Comparison of ENCODE assay signal across 13 cellular contexts in the genomic region with DNA sequence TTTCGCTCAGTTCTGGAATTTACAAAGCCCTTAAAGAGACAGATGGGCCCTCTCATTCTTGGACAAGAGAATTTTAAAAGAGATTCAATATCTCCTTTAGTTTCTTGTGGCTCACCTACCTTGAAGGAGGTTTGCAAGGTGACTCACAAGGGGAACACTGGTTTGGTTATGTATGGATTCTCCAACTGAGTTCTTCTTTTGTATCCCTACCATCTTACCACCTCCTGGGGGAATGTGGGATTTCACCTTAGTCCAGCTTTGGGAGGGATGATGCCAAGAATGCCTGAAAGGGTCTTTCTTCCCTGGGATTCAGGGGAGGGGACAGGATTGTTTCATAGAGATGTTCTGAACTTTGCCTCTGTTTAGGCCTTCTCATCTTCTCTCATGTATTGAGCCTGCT. TPM values are rescaled to one million over a fixed set of nuclear protein-coding genes. Genes with fewer than 3 reads are reported as not detected.
"Had no signal": no experiment of that assay in that cellular context is flagged by ENCODE, and none has a peak within 500 bp of the region (broad histone marks: within the 10 kb centered on the region; RNA-seq: fewer than 3 reads in every experiment).

No MANE protein-coding gene starts in this region.

- H3K36me3 ChIP-seq: esophagus muscularis mucosa, left ventricle myocardium inferior had no signal

- ATAC-seq: activated CD4-positive, CD25-positive, alpha-beta regulatory T cell treated with anti-CD3 and anti-CD28 coated beads, Interleukin-2, amount 50 U/mL, for 24 hours; effector memory CD8-positive, alpha-beta T cell; stimulated activated naive CD8-positive, alpha-beta T cell treated with anti-CD3 and anti-CD28 coated beads, Interleukin-15, Interleukin-2, amounts not matched to agents 100 U/mL and 50 U/mL, for 24 hours had no signal

- H3K9me3 ChIP-seq: esophagus muscularis mucosa, left ventricle myocardium inferior, testis had no signal

- H3K4me3 ChIP-seq: esophagus muscularis mucosa, left ventricle myocardium inferior, testis had no signal

- H3K27ac ChIP-seq: esophagus muscularis mucosa, left ventricle myocardium inferior, testis had no signal

- DNase-seq: activated CD8-positive, alpha-beta memory T cell treated with anti-CD3 and anti-CD28 coated beads for 24 hours; activated effector memory CD4-positive, alpha-beta T cell treated with Interleukin-2 at 50 U/mL for 16 hours; amniotic stem cell; effector memory CD8-positive, alpha-beta T cell; left ventricle myocardium inferior; mesenchymal stem cell; stimulated activated CD4-positive, alpha-beta T cell treated with anti-CD3 and anti-CD28 coated beads, Interleukin-4, amount 100 ng/mL, for 1 hour; stimulated activated CD8-positive, alpha-beta memory T cell treated with anti-CD3 and anti-CD28 coated beads, Interleukin-4, amount 100 ng/mL, for 48 hours; stimulated activated naive CD8-positive, alpha-beta T cell treated with anti-CD3 and anti-CD28 coated beads, Interleukin-15, Interleukin-2, amounts not matched to agents 100 U/mL and 50 U/mL, for 24 hours; testis had no signal

- H3K27me3 ChIP-seq: testis had no signal

RNA-seq across cellular contexts. Expression of gene PPP4R4, which starts 3.7 kb away (rescaled TPM):
- total RNA-seq: left ventricle myocardium inferior, osteocyte had no signal
